12 cellular contexts compared by ENCODE assay signal in the genomic region with DNA sequence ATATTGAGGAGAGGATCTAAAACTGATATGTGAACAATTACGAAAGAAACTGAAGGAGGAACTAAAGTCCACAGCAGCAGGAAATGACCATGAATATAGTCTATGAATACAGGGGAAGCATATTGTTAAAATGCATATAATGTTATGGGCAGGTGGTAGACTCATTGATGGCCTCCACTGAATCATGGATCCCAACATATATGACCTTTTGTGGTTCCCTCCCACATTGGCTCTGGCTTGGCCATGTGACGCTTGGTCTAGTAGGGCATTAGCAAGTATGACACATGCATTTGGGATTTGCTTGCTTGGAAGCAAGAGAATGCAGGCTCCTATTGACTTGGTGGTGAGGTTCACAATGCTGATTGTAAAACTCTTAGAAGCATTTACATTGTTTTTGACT. TPM values are rescaled to one million over a fixed set of nuclear protein-coding genes. Genes with fewer than 3 reads are reported as not detected.
DNase-seq lines count a peak whose midpoint lies in the region; ATAC-seq and TF ChIP-seq lines count a peak whose summit lies in the region.
"Had no signal": no experiment of that assay in that cellular context is flagged by ENCODE, and none has a peak within 500 bp of the region (broad histone marks: within the 10 kb centered on the region; RNA-seq: fewer than 3 reads in every experiment).

No MANE protein-coding gene starts in this region.

- no peak overlapping the region for H3K4me3 Mint-ChIP-seq in Caco-2 (ENCODE audit: unreplicated experiment)
- H3K4me3 Mint-ChIP-seq: activated naive CD4-positive, alpha-beta T cell treated with anti-CD3 and anti-CD28 coated beads, Interleukin-2, amount 50 U/mL, for 24 hours had no signal

- no peak overlapping the region for H2AFZ ChIP-seq in smooth muscle cell (ENCODE audit: low read depth)

- H3K4me1 ChIP-seq in smooth muscle cell (ENCODE audit: low read depth) (no peaks in the 10 kb centered on the region), Caco-2 (peaks cover under 1% of the 10 kb centered on the region)

- DNase-seq in SKM-1 treated with dmso at 0.1 percent for 144 hours (lab: John Stamatoyannopoulos, UW; ENCODE audit: unreplicated experiment) (peak; percentile 16), SKM-1 (lab: John Stamatoyannopoulos, UW; ENCODE audit: unreplicated experiment) (no peak), NOMO-1 treated with dmso at 0.1 percent for 144 hours (lab: John Stamatoyannopoulos, UW; ENCODE audit: unreplicated experiment) (peak; percentile 42), smooth muscle cell (lab: John Stamatoyannopoulos, UW; ENCODE audit: unreplicated experiment) (no peak), GM10266 (ENCODE audit: extremely low spot score) (no peak), Caco-2 (no peak)
- no peak for DNase-seq in activated CD8-positive, alpha-beta memory T cell treated with anti-CD3 and anti-CD28 coated beads for 24 hours
- DNase-seq: activated CD4-positive, alpha-beta T cell treated with anti-CD3 and anti-CD28 coated beads, Interleukin-2, amount 50 U/mL, for 48 hours; Right ventricle myocardium superior; stimulated activated CD4-positive, alpha-beta T cell treated with anti-CD3 and anti-CD28 coated beads, Interleukin-4, amount 100 ng/mL, for 24 hours had no signal

- H3K9me3 ChIP-seq in smooth muscle cell (replicated peaks; ENCODE audit: low read depth) (no peaks in the 10 kb centered on the region), Caco-2 (no peaks in the 10 kb centered on the region)

- no peaks in the 10 kb centered on the region for H4K20me1 ChIP-seq in smooth muscle cell (ENCODE audit: low read depth)

- peaks cover 13% of the 10 kb centered on the region for H3K9me3 Mint-ChIP-seq in Caco-2 (ENCODE audit: unreplicated experiment)
- H3K9me3 Mint-ChIP-seq: activated naive CD4-positive, alpha-beta T cell treated with anti-CD3 and anti-CD28 coated beads, Interleukin-2, amount 50 U/mL, for 24 hours had no signal

- H3K4me3 ChIP-seq in smooth muscle cell (no peak overlapping the region), Caco-2 (ENCODE audit: low read depth, low read length) (no peak overlapping the region)

- CTCF ChIA-PET in Caco-2 (lab: Charles Lee) = no interaction called here

- no peak overlapping the region for H3K9ac ChIP-seq in smooth muscle cell (ENCODE audit: low read depth)

- TF ChIP-seq CTCF in smooth muscle cell (IDR thresholded peaks at IDR 0.05; ENCODE audit: borderline replicate concordance, insufficient read depth, poor library complexity, severe bottlenecking) = no peak
- TF ChIP-seq CTCF in GM10266 (IDR thresholded peaks at IDR 0.05; ENCODE audit: control insufficient read depth, insufficient read depth, low read depth, missing control alignments) = no peak
- TF ChIP-seq CTCF in Caco-2 (IDR thresholded peaks at IDR 0.05; ENCODE audit: insufficient read depth in 1 of 2, low read depth in 1 of 2, low read length in 1 of 2, severe bottlenecking in 1 of 2, unreplicated experiment in 1 of 2) = no peak

- peak overlapping the region; percentile 23 for H3K4me2 ChIP-seq in smooth muscle cell

- WGBS in smooth muscle cell (ENCODE audit: low lambda C conversion rate) = 61% methylated on average over 2 of the region's 2 CpGs

- ATAC-seq in esophagus mucosa = peak; percentile 62

- H3K27me3 ChIP-seq in smooth muscle cell (ENCODE audit: low read depth) (no peaks in the 10 kb centered on the region), Caco-2 (replicated peaks; ENCODE audit: control insufficient read depth, insufficient read depth, low read length) (no peaks in the 10 kb centered on the region)

- H3K79me2 ChIP-seq in smooth muscle cell (ENCODE audit: low read depth) = no peaks in the 10 kb centered on the region

- no peaks in the 10 kb centered on the region for H3K27me3 Mint-ChIP-seq in Caco-2 (ENCODE audit: insufficient read depth, unreplicated experiment)
- H3K27me3 Mint-ChIP-seq: activated naive CD4-positive, alpha-beta T cell treated with anti-CD3 and anti-CD28 coated beads, Interleukin-2, amount 50 U/mL, for 24 hours had no signal

- intact Hi-C loops in Caco-2 (cut with micrococcal nuclease; ENCODE audit: unreplicated experiment) = loop anchor here (5.0 kb wide), 2 partner anchors 93 to 793 kb away; no protein-coding TSS in a partner anchor

- peaks cover 20% of the 10 kb centered on the region for H3K4me1 Mint-ChIP-seq in Caco-2 (ENCODE audit: low read depth, unreplicated experiment)

- no TSS peak for BruUV-seq in Caco-2 (replicated peaks; lab: Mats Ljungman, UMichigan)

- no peak overlapping the region for H3K27ac Mint-ChIP-seq in Caco-2 (ENCODE audit: unreplicated experiment)
- H3K27ac Mint-ChIP-seq: activated naive CD4-positive, alpha-beta T cell treated with anti-CD3 and anti-CD28 coated beads, Interleukin-2, amount 50 U/mL, for 24 hours had no signal

- no peaks in the 10 kb centered on the region for H3F3A ChIP-seq in smooth muscle cell (ENCODE audit: low read depth)

- POLR2A ChIA-PET in Caco-2 (lab: Charles Lee) = no interaction called here

- H3K27ac ChIP-seq in smooth muscle cell (ENCODE audit: low read depth) = no peak overlapping the region

- H3K36me3 ChIP-seq in smooth muscle cell (ENCODE audit: low read depth) (no peaks in the 10 kb centered on the region), Caco-2 (ENCODE audit: control insufficient read depth, insufficient read depth, low read length) (no peaks in the 10 kb centered on the region)

- H3K36me3 Mint-ChIP-seq in Caco-2 (ENCODE audit: insufficient read depth, unreplicated experiment) = no peaks in the 10 kb centered on the region
- H3K36me3 Mint-ChIP-seq: activated naive CD4-positive, alpha-beta T cell treated with anti-CD3 and anti-CD28 coated beads, Interleukin-2, amount 50 U/mL, for 24 hours had no signal

RNA-seq across cellular contexts. Expression of gene RAB18, which starts 55.2 kb away (rescaled TPM):
- 99.5 TPM for total RNA-seq in esophagus mucosa
- 64.1 and 81.4 TPM in 2 replicates for total RNA-seq in smooth muscle cell
- polyA plus RNA-seq in smooth muscle cell = 122 and 124 TPM in 2 replicates
- 154 and 164 TPM in 2 replicates for total RNA-seq in Caco-2 (2022)

Comparison
In these comparisons a context has a peak if more than half of its experiments do, and no peak if none do; other contexts are left out.
1. DNase-seq: peak in SKM-1 treated with dmso at 0.1 percent for 144 hours (single experiment) and NOMO-1 treated with dmso at 0.1 percent for 144 hours (single experiment); none in SKM-1 (single experiment), smooth muscle cell (single experiment), GM10266 (single experiment), Caco-2 (0 of 2) and activated CD8-positive, alpha-beta memory T cell treated with anti-CD3 and anti-CD28 coated beads for 24 hours (single experiment).